2 cellular contexts compared by ENCODE assay signal in genomic region chr4:139689093-139689722, GRCh38.
TF ChIP-seq lines count a peak whose summit lies in the region.

No MANE protein-coding gene starts in this region.

TF ChIP-seq in endothelial cell of umbilical vein, 7 proteins besides CTCF, POLR2A, EP300 and RAD21:
- TF ChIP-seq FOS (IDR thresholded peaks at IDR 0.05; ENCODE audit: borderline replicate concordance, insufficient read depth, low read length) = peak; percentile 47
- no peak for TF ChIP-seq POLR2AphosphoS5 (IDR thresholded peaks at IDR 0.05; ENCODE audit: insufficient read depth, low read depth, low read length)
TF ChIP-seq in endothelial cell of umbilical vein: peak in this region for 1.

TF ChIP-seq in liver, 16 proteins besides CTCF, POLR2A, EP300 and RAD21:
- peak; percentile 82 for TF ChIP-seq YY1 (IDR thresholded peaks at IDR 0.05)
- TF ChIP-seq ZBTB33 (IDR thresholded peaks at IDR 0.05) = peak; percentile 82
- no peak for TF ChIP-seq FOXA1 (IDR thresholded peaks at IDR 0.05)
- TF ChIP-seq REST (IDR thresholded peaks at IDR 0.05) = peak; percentile 51
- TF ChIP-seq TAF1 (conservative IDR thresholded peaks at IDR 0.05) = peak; percentile 29
- TF ChIP-seq JUND (IDR thresholded peaks at IDR 0.05) = peak; percentile 99 to 100
- peak; percentile 99 for TF ChIP-seq HNF4G (IDR thresholded peaks at IDR 0.05)
- TF ChIP-seq HNF4A (conservative IDR thresholded peaks at IDR 0.05) = peak; percentile 100
- peak in 1 of 2 donors; percentile 20 for TF ChIP-seq GABPA (IDR thresholded peaks at IDR 0.05 in 1 of 2, conservative IDR thresholded peaks at IDR 0.05 in 1 of 2)
- peak in 1 of 2 donors; percentile 63 for TF ChIP-seq EGR1 (IDR thresholded peaks at IDR 0.05; ENCODE audit: low read depth in 2 of 2)
- TF ChIP-seq MAX (IDR thresholded peaks at IDR 0.05) = peak; percentile 83
- peak; percentile 96 to 97 for TF ChIP-seq RXRA (IDR thresholded peaks at IDR 0.05)
- TF ChIP-seq FOXA2 (IDR thresholded peaks at IDR 0.05) = peak; percentile 36
- peak; percentile 98 for TF ChIP-seq ATF3 (IDR thresholded peaks at IDR 0.05)
- peak; percentile 97 for TF ChIP-seq SP1 (IDR thresholded peaks at IDR 0.05)
- peak; percentile 89 for TF ChIP-seq NR2F2 (IDR thresholded peaks at IDR 0.05)
